8 cellular contexts compared by ENCODE assay signal in genomic region chr7:48016641-48017040, GRCh38. TPM values are rescaled to one million over a fixed set of nuclear protein-coding genes. Genes with fewer than 3 reads are reported as not detected.
"Had no signal": no experiment of that assay in that cellular context is flagged by ENCODE, and none has a peak within 500 bp of the region (broad histone marks: within the 10 kb centered on the region; RNA-seq: fewer than 3 reads in every experiment).

No MANE protein-coding gene starts in this region.

- H3K4me3 ChIP-seq: GM23338, HAP-1, K562 had no signal

- H2AFZ ChIP-seq: GM23338 had no signal

- H3K4me2 ChIP-seq: GM23338 had no signal

- H3K4me1 ChIP-seq: HAP-1 had no signal

- H3K9me3 ChIP-seq: HAP-1 had no signal

- DNase-seq: H7, IMR-90 had no signal

- FAIRE-seq: H1, HTR-8/SVneo, K562 had no signal

- H3K36me3 ChIP-seq: HAP-1 had no signal

RNA-seq across cellular contexts. Expression of gene SUN3, which starts 12.3 kb away (rescaled TPM):
- total RNA-seq: H1, H7, HT-29, IMR-90, K562 had no signal
- polyA plus RNA-seq: GM23338, H1, IMR-90 had no signal

RNA-seq across cellular contexts. Expression of gene C7orf57, which starts 18.7 kb away (rescaled TPM):
- total RNA-seq: HT-29, IMR-90, K562 had no signal
- polyA plus RNA-seq: IMR-90, K562 had no signal
